ENCODE assay signal across 1 cellular context in the genomic region with DNA sequence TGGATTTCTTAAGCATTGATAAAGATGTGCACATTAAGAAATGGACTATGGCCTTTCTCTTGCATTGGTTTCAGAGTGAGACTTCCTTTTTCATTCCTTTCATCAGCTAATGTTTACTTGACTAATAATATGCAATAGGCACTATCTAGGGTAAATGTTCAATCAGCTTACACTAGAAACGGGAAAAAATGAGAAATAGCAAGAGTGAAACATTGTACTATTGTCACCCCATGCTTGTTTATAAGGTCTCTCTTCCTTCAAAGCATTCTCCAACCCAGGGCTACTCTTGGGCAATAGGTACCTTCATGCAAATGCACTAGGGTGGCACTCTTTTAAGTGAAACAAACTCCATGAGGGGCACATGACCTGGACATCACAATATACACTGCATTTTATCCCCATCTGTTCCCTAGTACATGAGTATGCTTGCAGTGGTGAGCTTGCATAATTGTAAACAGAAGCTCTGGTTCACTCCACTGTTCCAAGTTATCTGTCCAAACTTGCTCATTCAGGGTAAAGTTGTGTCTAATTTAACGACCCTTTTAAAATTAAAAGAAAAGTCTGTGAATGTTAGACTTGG.
TF ChIP-seq lines count a peak whose summit lies in the region.

No MANE protein-coding gene starts in this region.

TF ChIP-seq in H1, 55 proteins besides CTCF, POLR2A, EP300 and RAD21 (continued from another document):
- TF ChIP-seq E2F6 (IDR thresholded peaks at IDR 0.05): no peak
